ENCODE assay signal across 1 cellular context in the genomic region with DNA sequence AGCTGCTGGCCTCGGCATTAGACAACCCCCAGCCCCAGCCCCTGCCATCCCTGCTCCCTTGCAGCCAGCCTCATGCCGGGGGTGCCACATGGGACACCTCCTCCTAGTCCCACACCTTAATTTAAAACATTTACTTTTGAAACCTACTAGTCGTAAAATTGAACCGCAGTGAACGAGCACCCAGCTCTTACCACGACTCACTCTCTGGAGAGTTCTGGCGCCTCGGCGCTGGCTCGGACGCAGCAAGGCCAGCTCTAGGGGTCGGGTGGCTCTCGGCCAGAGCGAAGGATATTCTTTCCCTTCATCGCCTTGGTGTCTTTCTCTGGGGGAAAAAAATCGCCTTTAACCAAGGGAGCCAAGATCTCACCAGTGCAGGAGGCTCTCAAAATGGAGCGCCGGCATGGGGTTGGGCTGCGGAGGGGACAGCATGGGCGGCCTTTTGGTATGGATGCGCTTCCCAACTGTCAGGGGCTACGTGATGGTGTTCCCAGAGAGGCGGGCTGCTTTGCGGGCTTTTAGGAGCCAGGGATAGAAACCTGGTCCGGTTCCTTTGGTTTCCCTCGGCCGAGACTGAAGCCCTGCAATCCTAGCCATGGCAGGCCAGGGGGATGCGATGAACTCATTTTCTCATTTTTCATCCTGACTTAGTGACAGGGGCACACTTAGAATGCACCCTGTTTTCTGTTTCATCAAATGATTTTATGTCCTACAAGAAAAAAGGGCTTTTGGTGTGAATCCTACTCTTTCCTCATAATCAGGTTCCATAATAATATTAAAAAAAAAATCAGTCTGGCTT.
TF ChIP-seq lines count a peak whose summit lies in the region.

No MANE protein-coding gene starts in this region.

TF ChIP-seq in WTC11, 78 proteins besides CTCF, POLR2A, EP300 and RAD21 (continued from another document):
- TF ChIP-seq, protein P1, sequence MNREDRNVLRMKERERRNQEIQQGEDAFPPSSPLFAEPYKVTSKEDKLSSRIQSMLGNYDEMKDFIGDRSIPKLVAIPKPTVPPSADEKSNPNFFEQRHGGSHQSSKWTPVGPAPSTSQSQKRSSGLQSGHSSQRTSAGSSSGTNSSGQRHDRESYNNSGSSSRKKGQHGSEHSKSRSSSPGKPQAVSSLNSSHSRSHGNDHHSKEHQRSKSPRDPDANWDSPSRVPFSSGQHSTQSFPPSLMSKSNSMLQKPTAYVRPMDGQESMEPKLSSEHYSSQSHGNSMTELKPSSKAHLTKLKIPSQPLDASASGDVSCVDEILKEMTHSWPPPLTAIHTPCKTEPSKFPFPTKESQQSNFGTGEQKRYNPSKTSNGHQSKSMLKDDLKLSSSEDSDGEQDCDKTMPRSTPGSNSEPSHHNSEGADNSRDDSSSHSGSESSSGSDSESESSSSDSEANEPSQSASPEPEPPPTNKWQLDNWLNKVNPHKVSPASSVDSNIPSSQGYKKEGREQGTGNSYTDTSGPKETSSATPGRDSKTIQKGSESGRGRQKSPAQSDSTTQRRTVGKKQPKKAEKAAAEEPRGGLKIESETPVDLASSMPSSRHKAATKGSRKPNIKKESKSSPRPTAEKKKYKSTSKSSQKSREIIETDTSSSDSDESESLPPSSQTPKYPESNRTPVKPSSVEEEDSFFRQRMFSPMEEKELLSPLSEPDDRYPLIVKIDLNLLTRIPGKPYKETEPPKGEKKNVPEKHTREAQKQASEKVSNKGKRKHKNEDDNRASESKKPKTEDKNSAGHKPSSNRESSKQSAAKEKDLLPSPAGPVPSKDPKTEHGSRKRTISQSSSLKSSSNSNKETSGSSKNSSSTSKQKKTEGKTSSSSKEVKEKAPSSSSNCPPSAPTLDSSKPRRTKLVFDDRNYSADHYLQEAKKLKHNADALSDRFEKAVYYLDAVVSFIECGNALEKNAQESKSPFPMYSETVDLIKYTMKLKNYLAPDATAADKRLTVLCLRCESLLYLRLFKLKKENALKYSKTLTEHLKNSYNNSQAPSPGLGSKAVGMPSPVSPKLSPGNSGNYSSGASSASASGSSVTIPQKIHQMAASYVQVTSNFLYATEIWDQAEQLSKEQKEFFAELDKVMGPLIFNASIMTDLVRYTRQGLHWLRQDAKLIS (CRISPR knock-in tag; IDR thresholded peaks at IDR 0.05; ENCODE audit: borderline replicate concordance) = no peak
- no peak for TF ChIP-seq ZNF396 (CRISPR knock-in tag; IDR thresholded peaks at IDR 0.05; ENCODE audit: borderline replicate concordance)
- TF ChIP-seq, protein P2, sequence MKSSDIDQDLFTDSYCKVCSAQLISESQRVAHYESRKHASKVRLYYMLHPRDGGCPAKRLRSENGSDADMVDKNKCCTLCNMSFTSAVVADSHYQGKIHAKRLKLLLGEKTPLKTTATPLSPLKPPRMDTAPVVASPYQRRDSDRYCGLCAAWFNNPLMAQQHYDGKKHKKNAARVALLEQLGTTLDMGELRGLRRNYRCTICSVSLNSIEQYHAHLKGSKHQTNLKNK (CRISPR knock-in tag; IDR thresholded peaks at IDR 0.05) = no peak
